Comparison of ENCODE assay signal across 23 cellular contexts in the genomic region with DNA sequence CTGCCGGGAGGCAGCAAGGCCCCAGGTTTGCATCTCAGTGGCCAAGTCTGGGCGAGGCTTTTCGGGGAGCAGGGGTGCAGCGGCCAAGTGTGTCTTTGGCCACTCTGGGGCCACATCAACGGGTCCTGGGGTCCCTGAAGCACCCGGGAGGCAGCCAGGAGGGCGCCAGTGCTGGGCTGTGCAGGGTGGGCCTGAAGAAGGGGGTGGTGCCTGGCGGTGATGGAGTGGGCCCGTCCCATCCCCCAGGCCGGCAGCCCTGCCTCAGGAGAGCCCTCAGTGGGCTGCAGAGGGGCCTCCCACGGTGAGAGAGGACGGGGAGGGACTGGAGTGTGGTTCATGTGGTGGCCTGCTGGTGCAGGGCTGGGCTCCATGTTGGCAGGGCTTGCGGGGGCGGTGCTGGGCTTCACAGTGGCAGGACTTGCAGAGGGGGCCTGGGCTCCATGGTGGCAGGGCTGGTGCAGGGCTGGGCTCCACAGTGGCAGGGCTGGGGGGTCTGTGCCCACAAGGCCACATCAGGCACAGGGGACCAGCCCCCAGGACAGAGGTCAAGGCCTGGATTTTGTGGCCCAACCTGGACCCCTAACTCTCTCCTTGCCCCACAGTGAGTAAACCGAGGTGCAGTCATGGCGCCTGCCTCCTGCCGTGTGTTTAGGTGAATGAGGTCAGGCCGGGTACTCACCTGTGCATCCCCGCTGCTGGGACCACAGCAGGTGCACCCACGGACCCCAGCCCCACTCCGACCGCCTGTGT. TPM values are rescaled to one million over a fixed set of nuclear protein-coding genes. Genes with fewer than 3 reads are reported as not detected.
DNase-seq lines count a peak whose midpoint lies in the region; ATAC-seq and TF ChIP-seq lines count a peak whose summit lies in the region.
"Had no signal": no experiment of that assay in that cellular context is flagged by ENCODE, and none has a peak within 500 bp of the region (broad histone marks: within the 10 kb centered on the region; RNA-seq: fewer than 3 reads in every experiment).

No MANE protein-coding gene starts in this region.

- H2AFZ ChIP-seq in neuronal stem cell (ENCODE audit: low read length), result no peak overlapping the region

- peak overlapping the region; percentile 87 for H3K23ac ChIP-seq in neuronal stem cell (ENCODE audit: low read depth, low read length, poor library complexity)

- peak overlapping the region; percentile 100 for H2AK5ac ChIP-seq in neuronal stem cell (ENCODE audit: low read depth, low read length)

- DNase-seq in H7 (peak; percentile 58), neuronal stem cell (ENCODE audit: low spot score) (no peak), NCI-H2196 (lab: John Stamatoyannopoulos, UW; ENCODE audit: unreplicated experiment) (no peak), T-helper 17 cell (no peak), SKM-1 treated with dmso at 0.1 percent for 144 hours (lab: John Stamatoyannopoulos, UW; ENCODE audit: unreplicated experiment) (no peak)
- DNase-seq: CD4-positive, alpha-beta memory T cell; DMS79 treated with DMSO at 0.1 percent for 48 hours; GDM1; HCEC 1CT; MV-4-11; NCI-H1436; NCI-H2081; NCI-H226; NCI-H69; NK-92 treated with Interleukin-12 subunit alpha and Interleukin-12 subunit beta, amount 100 ng/mL, for 24 hours; PC-3; SHP77 treated with DMSO at 0.1 percent for 48 hours had no signal

- H3K4ac ChIP-seq in neuronal stem cell (ENCODE audit: low read length), result peak overlapping the region; percentile 14

- H2BK12ac ChIP-seq in neuronal stem cell (ENCODE audit: low read length), result peak overlapping the region; percentile 82

- H3K4me3 ChIP-seq in BLaER1, result no peak overlapping the region; the same call in 1 of the 2 replicates
- no peak overlapping the region for H3K4me3 ChIP-seq in H7 (ENCODE audit: insufficient read depth, low read depth, low read length)
- H3K4me3 ChIP-seq in gastroesophageal sphincter, result no peak overlapping the region
- no peak overlapping the region for H3K4me3 ChIP-seq in neuronal stem cell (ENCODE audit: low read length in 2 of 2)

- no peak for TF ChIP-seq POLR2A in gastroesophageal sphincter (IDR thresholded peaks at IDR 0.05)

- no peak for TF ChIP-seq CTCF in gastroesophageal sphincter (IDR thresholded peaks at IDR 0.05)

- no peak overlapping the region for H3K9ac ChIP-seq in BLaER1
- peak overlapping the region; percentile 56 for H3K9ac ChIP-seq in neuronal stem cell (ENCODE audit: low read depth, low read length, poor library complexity)

- no peaks in the 10 kb centered on the region for H4K20me1 ChIP-seq in BLaER1

- no CpG with 5 or more reads among the region's 22 CpGs for WGBS in gastroesophageal sphincter (ENCODE audit: low coverage in 1 of 2), 2 donors
- WGBS in neuronal stem cell (ENCODE audit: extremely low coverage in 2 of 2, insufficient read length in 2 of 2, insufficient replicate concordance in 1 of 2), 2 donors, result no CpG with 5 or more reads among the region's 22 CpGs

- peaks cover 5% of the 10 kb centered on the region for H3K4me1 Mint-ChIP-seq in T-helper 17 cell

- H2BK15ac ChIP-seq in neuronal stem cell (ENCODE audit: low read length), result peak overlapping the region; percentile 99

- H3K36me3 Mint-ChIP-seq in T-helper 17 cell (ENCODE audit: low read depth), result peaks cover 8% of the 10 kb centered on the region

- peaks cover 56% of the 10 kb centered on the region for H3K27me3 Mint-ChIP-seq in T-helper 17 cell

- H3K14ac ChIP-seq in neuronal stem cell (ENCODE audit: low read length), result peak overlapping the region; percentile 66

- no peak overlapping the region for H3K4me3 Mint-ChIP-seq in T-helper 17 cell
- H3K4me3 Mint-ChIP-seq: CD4-positive, alpha-beta memory T cell; IgD-negative memory B cell had no signal

- H3K27me3 ChIP-seq in BLaER1 (peaks cover 43% of the 10 kb centered on the region), H7 (ENCODE audit: control insufficient read depth, insufficient read depth, low read length) (peaks cover 1% of the 10 kb centered on the region; the same call in 1 of the 2 replicates), gastroesophageal sphincter (peaks cover 100% of the 10 kb centered on the region), neuronal stem cell (ENCODE audit: control insufficient read depth in 3 of 3, insufficient read depth in 3 of 3, low read depth in 1 of 3, low read length in 3 of 3) (no peaks in the 10 kb centered on the region)

- no peak overlapping the region for H4K8ac ChIP-seq in neuronal stem cell (ENCODE audit: low read depth, low read length)

- TF ChIP-seq EP300 in gastroesophageal sphincter (IDR thresholded peaks at IDR 0.05), result no peak

- H3K27ac Mint-ChIP-seq in T-helper 17 cell, result no peak overlapping the region
- H3K27ac Mint-ChIP-seq: CD4-positive, alpha-beta memory T cell; IgD-negative memory B cell had no signal

- peak overlapping the region; percentile 59 for H2BK5ac ChIP-seq in neuronal stem cell (ENCODE audit: low read length)

- H3K79me1 ChIP-seq in neuronal stem cell (ENCODE audit: low read depth, low read length), result no peaks in the 10 kb centered on the region

- ATAC-seq in gastroesophageal sphincter (peak; percentile 24), GM21786 (IDR thresholded peaks at IDR 0.05; ENCODE audit: unreplicated experiment) (no peak), T-helper 17 cell (no peak)
- ATAC-seq: PC-3 had no signal

- H3K4me1 ChIP-seq in BLaER1 (peaks cover 66% of the 10 kb centered on the region), gastroesophageal sphincter (no peaks in the 10 kb centered on the region), neuronal stem cell (ENCODE audit: control insufficient read depth in 2 of 2, insufficient read depth in 1 of 2, low read depth in 1 of 2, low read length in 2 of 2) (peaks cover 13 to 18% of the 10 kb centered on the region in 2 donors)

- H3K18ac ChIP-seq in neuronal stem cell (ENCODE audit: low read length), result peak overlapping the region; percentile 78

- H4K91ac ChIP-seq in neuronal stem cell (ENCODE audit: low read depth, low read length, poor library complexity), result peak overlapping the region; percentile 64

- H2BK120ac ChIP-seq in neuronal stem cell (ENCODE audit: low read depth, low read length), result peak overlapping the region; percentile 39

- H3K4me2 ChIP-seq in BLaER1 (peak overlapping the region; percentile 69), neuronal stem cell (ENCODE audit: insufficient read depth, low read length, poor library complexity, severe bottlenecking) (no peak overlapping the region)

- H3K27ac ChIP-seq in BLaER1 (0 out of 2 replicates have a peak overlapping the region, but pooled peaks have one; percentile 50), gastroesophageal sphincter (no peak overlapping the region), neuronal stem cell (replicated peaks; ENCODE audit: low read length) (no peak overlapping the region)

- H3K36me3 ChIP-seq in BLaER1, result no peaks in the 10 kb centered on the region; the same call in 1 of the 2 replicates
- H3K36me3 ChIP-seq in H7 (replicated peaks; ENCODE audit: control insufficient read depth, insufficient read depth, low read length), result no peaks in the 10 kb centered on the region
- H3K36me3 ChIP-seq in gastroesophageal sphincter, result no peaks in the 10 kb centered on the region
- no peaks in the 10 kb centered on the region for H3K36me3 ChIP-seq in neuronal stem cell (replicated peaks in 1 of 2; ENCODE audit: control insufficient read depth in 2 of 2, insufficient read depth in 2 of 2, low read length in 2 of 2)

- H3K9me3 ChIP-seq in BLaER1 (peaks cover 37% of the 10 kb centered on the region), gastroesophageal sphincter (peaks cover 0 to 44% (median 0%) of the 10 kb centered on the region in 3 donors), neuronal stem cell (replicated peaks in 1 of 2; ENCODE audit: control insufficient read depth in 2 of 2, insufficient read depth in 1 of 2, low read depth in 1 of 2, low read length in 2 of 2) (peaks cover 6 to 26% of the 10 kb centered on the region in 2 donors), T-helper 17 cell (ENCODE audit: control insufficient read depth, low read length, poor library complexity, severe bottlenecking) (peaks cover 3% of the 10 kb centered on the region)

RNA-seq across cellular contexts. Expression of a gene that starts 10.5 kb away (rescaled TPM):
- 2.1 TPM in 2 replicates for total RNA-seq in H7 (2014; rRNA removed; shearing (Covaris generic))
- total RNA-seq in gastroesophageal sphincter (not detected), T-helper 17 cell (not detected)
- polyA plus RNA-seq in neuronal stem cell (2013, experiment 1 of 2), result not detected
- not detected for polyA plus RNA-seq in neuronal stem cell (2013, experiment 2 of 2)
- total RNA-seq: A673; CD4-positive, alpha-beta memory T cell; HT-29; PC-3 had no signal
- polyA plus RNA-seq: CD4-positive, alpha-beta memory T cell; IgD-negative memory B cell had no signal
